18 cellular contexts compared by ENCODE assay signal in genomic region chr19:2942928-2943640, GRCh38. TPM values are rescaled to one million over a fixed set of nuclear protein-coding genes. Genes with fewer than 3 reads are reported as not detected.
DNase-seq lines count a peak whose midpoint lies in the region; ATAC-seq and TF ChIP-seq lines count a peak whose summit lies in the region.
"Had no signal": no experiment of that assay in that cellular context is flagged by ENCODE, and none has a peak within 500 bp of the region (broad histone marks: within the 10 kb centered on the region; RNA-seq: fewer than 3 reads in every experiment).

No MANE protein-coding gene starts in this region.

- H3K27ac Mint-ChIP-seq in T-helper 2 cell treated with Interferon-gamma antibody and Interleukin-4, amounts not matched to agents 5 μg/mL and 100 μg/mL, for 36 hours, result no peak overlapping the region
- no peak overlapping the region for H3K27ac Mint-ChIP-seq in activated T-helper 17 cell treated with anti-CD3 and anti-CD28 coated beads, Interleukin-2, amount 50 U/mL, for 72 hours
- H3K27ac Mint-ChIP-seq in natural killer cell treated with Interleukin-12 subunit alpha and Interleukin-12 subunit beta and Interleukin-15 and Interleukin-18, amount 100 ng/mL, for 72 hours, result no peak overlapping the region

- H3K36me3 Mint-ChIP-seq in T-helper 2 cell treated with Interferon-gamma antibody and Interleukin-4, amounts not matched to agents 5 μg/mL and 100 μg/mL, for 36 hours (ENCODE audit: low read depth), result peaks cover 17% of the 10 kb centered on the region
- peaks cover 11% of the 10 kb centered on the region for H3K36me3 Mint-ChIP-seq in activated T-helper 17 cell treated with anti-CD3 and anti-CD28 coated beads, Interleukin-2, amount 50 U/mL, for 72 hours (ENCODE audit: low read depth)
- H3K36me3 Mint-ChIP-seq in natural killer cell treated with Interleukin-12 subunit alpha and Interleukin-12 subunit beta and Interleukin-15 and Interleukin-18, amount 100 ng/mL, for 72 hours, result no peaks in the 10 kb centered on the region

- H3K27me3 Mint-ChIP-seq in T-helper 2 cell treated with Interferon-gamma antibody and Interleukin-4, amounts not matched to agents 5 μg/mL and 100 μg/mL, for 36 hours (ENCODE audit: low read depth), result no peaks in the 10 kb centered on the region
- no peaks in the 10 kb centered on the region for H3K27me3 Mint-ChIP-seq in activated T-helper 17 cell treated with anti-CD3 and anti-CD28 coated beads, Interleukin-2, amount 50 U/mL, for 72 hours
- H3K27me3 Mint-ChIP-seq in natural killer cell treated with Interleukin-12 subunit alpha and Interleukin-12 subunit beta and Interleukin-15 and Interleukin-18, amount 100 ng/mL, for 72 hours, result no peaks in the 10 kb centered on the region

- H3K4me3 Mint-ChIP-seq in T-helper 2 cell treated with Interferon-gamma antibody and Interleukin-4, amounts not matched to agents 5 μg/mL and 100 μg/mL, for 36 hours, result peak overlapping the region; percentile 13
- H3K4me3 Mint-ChIP-seq in activated T-helper 17 cell treated with anti-CD3 and anti-CD28 coated beads, Interleukin-2, amount 50 U/mL, for 72 hours, result peak overlapping the region; percentile 90
- H3K4me3 Mint-ChIP-seq in natural killer cell treated with Interleukin-12 subunit alpha and Interleukin-12 subunit beta and Interleukin-15 and Interleukin-18, amount 100 ng/mL, for 72 hours, result peak overlapping the region; percentile 94

- peak overlapping the region; percentile 37 for H3K27ac ChIP-seq in HL-60 (replicated peaks)
- H3K27ac ChIP-seq: cardiac muscle cell, lower lobe of right lung had no signal

- H3K4me3 ChIP-seq in HL-60 (replicated peaks; ENCODE audit: insufficient read depth, low read length), result no peak overlapping the region

- no peaks in the 10 kb centered on the region for H3K9me3 Mint-ChIP-seq in T-helper 2 cell treated with Interferon-gamma antibody and Interleukin-4, amounts not matched to agents 5 μg/mL and 100 μg/mL, for 36 hours
- no peaks in the 10 kb centered on the region for H3K9me3 Mint-ChIP-seq in activated T-helper 17 cell treated with anti-CD3 and anti-CD28 coated beads, Interleukin-2, amount 50 U/mL, for 72 hours
- H3K9me3 Mint-ChIP-seq in natural killer cell treated with Interleukin-12 subunit alpha and Interleukin-12 subunit beta and Interleukin-15 and Interleukin-18, amount 100 ng/mL, for 72 hours, result no peaks in the 10 kb centered on the region

- ATAC-seq in activated T-helper 17 cell treated with anti-CD3 and anti-CD28 coated beads, Interleukin-2, amount 50 U/mL, for 72 hours (replicated peaks), result no peak
- no peak for ATAC-seq in natural killer cell treated with Interleukin-12 subunit alpha and Interleukin-12 subunit beta and Interleukin-15 and Interleukin-18, amount 100 ng/mL, for 72 hours
- ATAC-seq: A549; activated CD4-positive, CD25-positive, alpha-beta regulatory T cell treated with anti-CD3 and anti-CD28 coated beads, Interleukin-2, amount 50 U/mL, for 24 hours; lower lobe of right lung had no signal

- DNase-seq in T-helper 2 cell treated with Interferon-gamma antibody and Interleukin-4, amounts not matched to agents 5 μg/mL and 100 μg/mL, for 36 hours (ENCODE audit: low spot score), result no peak
- DNase-seq in T-helper 2 cell (no peak), HL-60 (ENCODE audit: low read depth in 1 of 2, low spot score in 1 of 2) (peak in 1 of 2 experiments; percentile 54), NCI-H1105 treated with DMSO at 0.1 percent for 48 hours (lab: John Stamatoyannopoulos, UW) (no peak), foreskin melanocyte (no peak), ecto neural progenitor cell (ENCODE audit: low spot score) (no peak)
- no peak for DNase-seq in natural killer cell treated with Interleukin-12 subunit alpha and Interleukin-12 subunit beta and Interleukin-15 and Interleukin-18, amount 100 ng/mL, for 72 hours (ENCODE audit: low spot score)
- DNase-seq: activated effector memory CD4-positive, alpha-beta T cell treated with anti-CD3 and anti-CD28 coated beads, Interleukin-2, amount 50 U/mL, for 16 hours; foreskin fibroblast; lower lobe of right lung; NCI-H1092 treated with DMSO at 0.1 percent for 48 hours; occipital lobe; stomach had no signal

- no peaks in the 10 kb centered on the region for H3K27me3 ChIP-seq in HL-60 (ENCODE audit: insufficient read depth, poor library complexity, severe bottlenecking)
- H3K27me3 ChIP-seq: cardiac muscle cell, stomach had no signal

- H3K4me1 Mint-ChIP-seq in T-helper 2 cell treated with Interferon-gamma antibody and Interleukin-4, amounts not matched to agents 5 μg/mL and 100 μg/mL, for 36 hours (ENCODE audit: low read depth), result peaks cover 18% of the 10 kb centered on the region
- peaks cover 9% of the 10 kb centered on the region for H3K4me1 Mint-ChIP-seq in activated T-helper 17 cell treated with anti-CD3 and anti-CD28 coated beads, Interleukin-2, amount 50 U/mL, for 72 hours
- H3K4me1 Mint-ChIP-seq in natural killer cell treated with Interleukin-12 subunit alpha and Interleukin-12 subunit beta and Interleukin-15 and Interleukin-18, amount 100 ng/mL, for 72 hours (ENCODE audit: low read depth in 2 of 2), result peaks cover 15 to 23% of the 10 kb centered on the region in 2 donors

- no peak for TF ChIP-seq CTCF in HL-60 (IDR thresholded peaks at IDR 0.05; ENCODE audit: insufficient read depth, low read length)

RNA-seq across cellular contexts. Expression of gene ZNF77, which starts 1.7 kb away (rescaled TPM):
- 1 to 10 TPM; 4.7 to 4.9 TPM for total RNA-seq in activated T-helper 17 cell treated with anti-CD3 and anti-CD28 coated beads, Interleukin-2, amount 50 U/mL, for 72 hours
- total RNA-seq in natural killer cell treated with Interleukin-12 subunit alpha and Interleukin-12 subunit beta and Interleukin-15 and Interleukin-18, amount 100 ng/mL, for 72 hours, result 10 to 100 TPM in 1 of 2 donors, 1 to 10 TPM in 1; 5.3 to 10.4 TPM

RNA-seq across cellular contexts. Expression of gene TLE6, which starts 34.3 kb away (rescaled TPM):
- 1 to 10 TPM; 4.1 to 4.2 TPM for total RNA-seq in activated T-helper 17 cell treated with anti-CD3 and anti-CD28 coated beads, Interleukin-2, amount 50 U/mL, for 72 hours
- total RNA-seq in natural killer cell treated with Interleukin-12 subunit alpha and Interleukin-12 subunit beta and Interleukin-15 and Interleukin-18, amount 100 ng/mL, for 72 hours, result 1 to 10 TPM in 1 of 2 donors, under 1 TPM in 1; 0.45 to 1.8 TPM
- total RNA-seq: skeletal muscle tissue had no signal

RNA-seq across cellular contexts. Expression of gene ZNF57, which starts 42.4 kb away (rescaled TPM):
- total RNA-seq in activated T-helper 17 cell treated with anti-CD3 and anti-CD28 coated beads, Interleukin-2, amount 50 U/mL, for 72 hours, result 1 to 10 TPM; 4.7 to 6.1 TPM
- 1 to 10 TPM; 4.1 to 4.8 TPM for total RNA-seq in natural killer cell treated with Interleukin-12 subunit alpha and Interleukin-12 subunit beta and Interleukin-15 and Interleukin-18, amount 100 ng/mL, for 72 hours

Comparison
In these comparisons a context has a peak if more than half of its experiments do, and no peak if none do; other contexts are left out.
1. H3K4me3 Mint-ChIP-seq: peak in every context shown above with its lines; median percentile 94 in natural killer cell treated with Interleukin-12 subunit alpha and Interleukin-12 subunit beta and Interleukin-15 and Interleukin-18, amount 100 ng/mL, for 72 hours; 90 in activated T-helper 17 cell treated with anti-CD3 and anti-CD28 coated beads, Interleukin-2, amount 50 U/mL, for 72 hours; 13 in T-helper 2 cell treated with Interferon-gamma antibody and Interleukin-4, amounts not matched to agents 5 μg/mL and 100 μg/mL, for 36 hours.